In the genomic region with DNA sequence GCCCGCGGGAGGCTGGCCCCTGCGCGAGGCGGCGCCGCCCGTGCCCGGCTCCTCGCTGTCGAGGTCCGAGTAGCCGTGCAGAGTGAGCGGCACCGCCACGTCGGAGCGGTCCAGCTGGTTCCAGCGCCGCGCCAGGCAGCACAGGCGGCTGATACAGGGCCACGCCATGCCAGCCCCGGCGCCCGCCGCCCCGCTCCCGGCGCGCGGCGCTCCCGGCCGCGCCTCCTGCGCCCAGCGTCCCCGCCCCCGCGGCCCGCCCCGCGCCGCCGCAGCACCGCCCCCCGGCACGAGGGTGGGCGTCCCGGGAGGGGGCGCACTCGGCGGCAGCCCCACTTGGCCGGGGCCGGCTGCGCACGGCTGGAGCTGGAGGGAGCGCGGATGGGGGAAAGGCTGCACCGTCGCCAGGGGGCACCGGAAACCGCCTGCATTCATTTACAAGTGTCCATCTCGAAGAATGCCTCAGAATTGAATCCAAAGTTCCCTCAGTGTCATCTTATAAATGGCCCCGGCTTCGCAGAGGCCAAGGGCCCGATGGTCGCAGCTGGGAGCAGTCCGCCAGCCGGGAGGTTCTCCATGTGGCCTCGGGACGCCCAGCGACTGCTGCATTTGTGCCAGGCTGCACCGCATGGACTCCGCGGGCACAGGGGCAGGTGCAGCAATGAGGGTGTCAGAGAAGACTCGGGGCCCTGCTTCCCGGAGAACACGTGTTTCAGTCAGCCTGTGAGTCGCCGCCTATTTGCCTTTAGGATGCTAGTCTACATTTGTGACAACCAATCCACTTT, we compare ENCODE assay signal across 8 cellular contexts. TPM values are rescaled to one million over a fixed set of nuclear protein-coding genes. Genes with fewer than 3 reads are reported as not detected.
DNase-seq lines count a peak whose midpoint lies in the region; ATAC-seq and TF ChIP-seq lines count a peak whose summit lies in the region.

MAP6D1 (minus strand) TSS at position 198 of the 782 bp plus-strand sequence; CDS start at position 168, 30 bp downstream.

- CTCF ChIA-PET in activated CD8-positive, alpha-beta T cell treated with anti-CD3 and anti-CD28 coated beads for 36 hours (lab: Charles Lee), result interaction anchor here (1.0 to 3.5 kb wide), 5 partner anchors 9 to 70 kb away, joined by 3 to 22 read pairs (median 3); partner anchors contain the start of gene PARL

- DNase-seq in EH (ENCODE audit: low read depth) (peak; percentile 69), H7 (peak; percentile 97), NCI-H2196 (lab: John Stamatoyannopoulos, UW; ENCODE audit: unreplicated experiment) (peak; percentile 89), lower lobe of right lung (no peak), OCI-M2 (lab: John Stamatoyannopoulos, UW; ENCODE audit: unreplicated experiment) (no peak)
- DNase-seq in activated CD8-positive, alpha-beta T cell treated with anti-CD3 and anti-CD28 coated beads for 36 hours, result peak; percentile 70
- peak in 2 of 3 donors; percentile 2 to 3 for DNase-seq in effector memory CD4-positive, alpha-beta T cell
- DNase-seq in stimulated activated CD8-positive, alpha-beta memory T cell treated with anti-CD3 and anti-CD28 coated beads, Interleukin-15, amount 100 ng/mL, for 48 hours (ENCODE audit: low read depth in 2 of 2), result peak; percentile 34 to 37

- intact Hi-C loops in activated CD8-positive, alpha-beta T cell treated with anti-CD3 and anti-CD28 coated beads for 36 hours (cut with micrococcal nuclease), result no loop called here
- intact Hi-C loops in lower lobe of right lung (cut with DNase I), result no loop called here

- peak; percentile 80 for ATAC-seq in activated CD8-positive, alpha-beta T cell treated with anti-CD3 and anti-CD28 coated beads for 36 hours
- peak; percentile 63 to 68 for ATAC-seq in lower lobe of right lung

- H3K27me3 ChIP-seq in H7 (ENCODE audit: control insufficient read depth, insufficient read depth, low read length) (peaks cover 10% of the 10 kb centered on the region), lower lobe of right lung (ENCODE audit: low read depth) (no peaks in the 10 kb centered on the region)
- H3K27me3 ChIP-seq in effector memory CD4-positive, alpha-beta T cell (replicated peaks; ENCODE audit: control insufficient read depth, insufficient read depth, low read length, poor library complexity, severe bottlenecking), result no peaks in the 10 kb centered on the region

- H3K36me3 Mint-ChIP-seq in activated CD8-positive, alpha-beta T cell treated with anti-CD3 and anti-CD28 coated beads for 36 hours (ENCODE audit: low read depth), result no peaks in the 10 kb centered on the region

- H3K4me3 ChIP-seq in H7 (ENCODE audit: insufficient read depth, low read depth, low read length), result peak within 1 kb of the TSS; percentile 72
- H3K4me3 ChIP-seq in effector memory CD4-positive, alpha-beta T cell (ENCODE audit: insufficient read depth, low read depth, low read length, poor library complexity, severe bottlenecking), result peak within 1 kb of the TSS; percentile 60
- peak within 1 kb of the TSS; percentile 67 for H3K4me3 ChIP-seq in lower lobe of right lung

- POLR2A ChIA-PET in activated CD8-positive, alpha-beta T cell treated with anti-CD3 and anti-CD28 coated beads for 36 hours (lab: Charles Lee), result interaction anchor here (0.6 to 2.2 kb wide), 3 partner anchors 9 to 59 kb away, joined by 3 to 8 read pairs (median 6); partner anchors contain the start of gene PARL

- H3K27ac ChIP-seq in effector memory CD4-positive, alpha-beta T cell (ENCODE audit: insufficient read depth, low read length, poor library complexity, severe bottlenecking), result no peak within 1 kb of the TSS
- H3K27ac ChIP-seq in lower lobe of right lung, result no peak within 1 kb of the TSS

- peaks cover 7% of the 10 kb centered on the region for H3K4me1 ChIP-seq in effector memory CD4-positive, alpha-beta T cell (ENCODE audit: control insufficient read depth, insufficient read depth, low read length, poor library complexity, severe bottlenecking)
- peaks cover 20% of the 10 kb centered on the region for H3K4me1 ChIP-seq in lower lobe of right lung

- H3K9me3 ChIP-seq in effector memory CD4-positive, alpha-beta T cell (ENCODE audit: control insufficient read depth, low read length), result no peaks in the 10 kb centered on the region
- no peaks in the 10 kb centered on the region for H3K9me3 ChIP-seq in lower lobe of right lung

- H3K36me3 ChIP-seq in H7 (replicated peaks; ENCODE audit: control insufficient read depth, insufficient read depth, low read length) (peaks cover 1% of the 10 kb centered on the region; the same call in 1 of the 2 replicates), lower lobe of right lung (peaks cover 28% of the 10 kb centered on the region)
- H3K36me3 ChIP-seq in effector memory CD4-positive, alpha-beta T cell (ENCODE audit: control insufficient read depth, insufficient read depth, low read length), result no peaks in the 10 kb centered on the region

- no peaks in the 10 kb centered on the region for H3K27me3 Mint-ChIP-seq in activated CD8-positive, alpha-beta T cell treated with anti-CD3 and anti-CD28 coated beads for 36 hours

- H3K4me3 Mint-ChIP-seq in activated CD8-positive, alpha-beta T cell treated with anti-CD3 and anti-CD28 coated beads for 36 hours, result peak within 1 kb of the TSS; percentile 80

- peak; percentile 51 for TF ChIP-seq CTCF in activated CD8-positive, alpha-beta T cell treated with anti-CD3 and anti-CD28 coated beads for 36 hours (IDR thresholded peaks at IDR 0.05)
- TF ChIP-seq CTCF in lower lobe of right lung (IDR thresholded peaks at IDR 0.05), result peak; percentile 24

- H3K27ac Mint-ChIP-seq in activated CD8-positive, alpha-beta T cell treated with anti-CD3 and anti-CD28 coated beads for 36 hours, result peak within 1 kb of the TSS; percentile 56

- H3K9me3 Mint-ChIP-seq in activated CD8-positive, alpha-beta T cell treated with anti-CD3 and anti-CD28 coated beads for 36 hours, result no peaks in the 10 kb centered on the region

- H3K4me1 Mint-ChIP-seq in activated CD8-positive, alpha-beta T cell treated with anti-CD3 and anti-CD28 coated beads for 36 hours (ENCODE audit: low read depth), result peaks cover 11% of the 10 kb centered on the region

RNA-seq across cellular contexts. Expression of gene MAP6D1, which starts in this region (rescaled TPM):
- total RNA-seq in H7 (2014; rRNA removed; shearing (Covaris generic)), result 1.7 and 4.4 TPM in 2 replicates
- 1 to 10 TPM; 3.8 to 4.3 TPM for total RNA-seq in activated CD8-positive, alpha-beta T cell treated with anti-CD3 and anti-CD28 coated beads for 36 hours
- total RNA-seq in lower lobe of right lung, result 1.9 TPM

Comparison
In these comparisons a context has a peak if more than half of its experiments do, and no peak if none do; other contexts are left out.
1. DNase-seq: peak in EH (single experiment), H7 (single experiment), NCI-H2196 (single experiment), activated CD8-positive, alpha-beta T cell treated with anti-CD3 and anti-CD28 coated beads for 36 hours (single experiment), effector memory CD4-positive, alpha-beta T cell (2 of 3) and stimulated activated CD8-positive, alpha-beta memory T cell treated with anti-CD3 and anti-CD28 coated beads, Interleukin-15, amount 100 ng/mL, for 48 hours (2 of 2); none in lower lobe of right lung (single experiment) and OCI-M2 (single experiment).
2. Peak in every context shown above with its lines, with median percentiles within 50 percentile points of each other: H3K4me3 ChIP-seq.